In genomic region chr18:44796505-44797198, GRCh38 we compare ENCODE assay signal across 13 cellular contexts.
A peak's percentile ranks its signal among the peaks of the same experiment; 100 is the strongest.
DNase-seq lines count a peak whose midpoint lies in the region; ATAC-seq and TF ChIP-seq lines count a peak whose summit lies in the region.
"Had no signal": no experiment of that assay in that cellular context is flagged by ENCODE, and none has a peak within 500 bp of the region (broad histone marks: within the 10 kb centered on the region; RNA-seq: fewer than 3 reads in every experiment).

No MANE protein-coding gene starts in this region.

- H3K27ac ChIP-seq in HEK293 (ENCODE audit: extremely low read depth, low read depth, low read length) (no peak overlapping the region), body of pancreas (peak overlapping the region; percentile 52 to 87 (median 79)), OCI-LY7 (ENCODE audit: low read depth, low read length, poor library complexity, severe bottlenecking) (no peak overlapping the region)

- no peak overlapping the region for H2AFZ ChIP-seq in OCI-LY7 (ENCODE audit: low read length)

- H3K27me3 Mint-ChIP-seq in naive B cell = no peaks in the 10 kb centered on the region

- no peak for TF ChIP-seq POLR2A in body of pancreas (IDR thresholded peaks at IDR 0.05)

- H3K4me1 ChIP-seq in HEK293 (ENCODE audit: control insufficient read depth, insufficient read depth, low read length) = peaks cover 7% of the 10 kb centered on the region
- peaks cover 76% of the 10 kb centered on the region for H3K4me1 ChIP-seq in body of pancreas
- H3K4me1 ChIP-seq in OCI-LY7 (ENCODE audit: insufficient read depth, low read length, poor library complexity, severe bottlenecking) = peaks cover 27% of the 10 kb centered on the region
- H3K4me1 ChIP-seq in BE2C = peaks cover 12% of the 10 kb centered on the region

- intact Hi-C loops in body of pancreas (cut with DNase I) = loop anchor here (10.0 kb wide), 2 partner anchors 58 to 112 kb away; partner anchors contain the start of gene SETBP1
- intact Hi-C loops in OCI-LY7 (cut with micrococcal nuclease; ENCODE audit: unreplicated experiment) = no loop called here

- CTCF ChIA-PET in HEK293 (lab: Yijun Ruan, JAX) = interaction anchor here (0.6 to 1.5 kb wide), 4 partner anchors 10 to 417 kb away, joined by 3 to 7 read pairs (median 4); no protein-coding TSS in a partner anchor
- CTCF ChIA-PET in OCI-LY7 (lab: Charles Lee; ENCODE audit: unreplicated experiment) = interaction anchor here (0.6 kb wide), 1 partner anchor 510 kb away, joined by 3 read pairs; no protein-coding TSS in a partner anchor

- peaks cover 16 to 18% of the 10 kb centered on the region in 2 donors for H3K36me3 Mint-ChIP-seq in naive B cell

- peak; percentile 49 for DNase-seq in COLO668 (lab: John Stamatoyannopoulos, UW; ENCODE audit: unreplicated experiment)
- DNase-seq in body of pancreas = peak in 3 of 4 donors; percentile 39 to 67 (median 41)
- no peak for DNase-seq in naive B cell
- no peak for DNase-seq in OCI-LY7 (ENCODE audit: low spot score)
- DNase-seq in BE2C = no peak
- no peak for DNase-seq in stimulated activated CD4-positive, alpha-beta T cell treated with anti-CD3 and anti-CD28 coated beads, Interleukin-2, amount 100 ng/mL, for 24 hours
- no peak for DNase-seq in activated T-cell treated with anti-CD3 and anti-CD28 coated beads, Interleukin-2, amount 50 U/mL, for 1 hour
- DNase-seq: NCI-H1048; NCI-H446; stimulated activated CD4-positive, alpha-beta T cell treated with anti-CD3 and anti-CD28 coated beads, Interleukin-4, amount 100 ng/mL, for 24 hours had no signal

- H3K4me3 Mint-ChIP-seq in naive B cell = no peak overlapping the region
- H3K4me3 Mint-ChIP-seq: activated T-helper 1 cell treated with anti-CD3 and anti-CD28 coated beads, Interleukin-12 subunit alpha, Interleukin-12 subunit beta, Interleukin-2, Interleukin-4 antibody, amounts not matched to agents 30 ng/mL and 10 ng/mL and 1 ng/mL, durations not matched to agents 14 hours and 24 hours and 36 hours had no signal

- peak overlapping the region; percentile 40 to 91 (median 66) for H3K27ac Mint-ChIP-seq in naive B cell
- H3K27ac Mint-ChIP-seq: activated T-helper 1 cell treated with anti-CD3 and anti-CD28 coated beads, Interleukin-12 subunit alpha, Interleukin-12 subunit beta, Interleukin-2, Interleukin-4 antibody, amounts not matched to agents 30 ng/mL and 10 ng/mL and 1 ng/mL, durations not matched to agents 14 hours and 24 hours and 36 hours had no signal

- no peaks in the 10 kb centered on the region for H3K9me2 ChIP-seq in OCI-LY7 (ENCODE audit: insufficient read depth, low read length)

- no peaks in the 10 kb centered on the region for H4K20me1 ChIP-seq in OCI-LY7 (ENCODE audit: insufficient read depth, low read length)

- no peaks in the 10 kb centered on the region for H3K79me2 ChIP-seq in OCI-LY7 (ENCODE audit: insufficient read depth, low read depth, low read length)

- no peaks in the 10 kb centered on the region for H3K27me3 ChIP-seq in body of pancreas
- H3K27me3 ChIP-seq in BE2C = no peaks in the 10 kb centered on the region

- H3K9me3 ChIP-seq in HEK293 (ENCODE audit: control insufficient read depth, insufficient read depth, low read depth, low read length) (no peaks in the 10 kb centered on the region), body of pancreas (no peaks in the 10 kb centered on the region), OCI-LY7 (ENCODE audit: low read length) (no peaks in the 10 kb centered on the region), BE2C (no peaks in the 10 kb centered on the region)

- no peak overlapping the region for H3K4me2 ChIP-seq in OCI-LY7 (ENCODE audit: low read length)

- TF ChIP-seq CTCF in HEK293 (tag by site-specific recombination; IDR thresholded peaks at IDR 0.05) (no peak), body of pancreas (IDR thresholded peaks at IDR 0.05) (no peak), OCI-LY7 (conservative IDR thresholded peaks at IDR 0.05; ENCODE audit: low read length) (no peak), BE2C (IDR thresholded peaks at IDR 0.05; ENCODE audit: low read depth, low read length) (no peak)

- H3K4me1 Mint-ChIP-seq in naive B cell = peaks cover 61 to 83% (median 81%) of the 10 kb centered on the region in 3 donors

- peaks cover 0 to 4% (median 0%) of the 10 kb centered on the region in 7 donors for H3K9me3 Mint-ChIP-seq in naive B cell

- H3K36me3 ChIP-seq in HEK293 (ENCODE audit: control insufficient read depth in 2 of 2, insufficient read depth in 1 of 2, low read length in 2 of 2) (peaks cover 0 to 4% of the 10 kb centered on the region in 2 experiments; a peak in 1 of 3 replicates), body of pancreas (replicated peaks in 1 of 2; ENCODE audit: insufficient read depth in 1 of 2, low read depth in 2 of 2) (no peaks in the 10 kb centered on the region), OCI-LY7 (ENCODE audit: insufficient read depth, low read length) (no peaks in the 10 kb centered on the region), BE2C (no peaks in the 10 kb centered on the region)

- POLR2A ChIA-PET in HEK293 (lab: Yijun Ruan, JAX) = no interaction called here
- POLR2A ChIA-PET in OCI-LY7 (lab: Charles Lee) = interaction anchor here (0.9 to 1.7 kb wide), 2 partner anchors 24 to 37 kb away, joined by 3 read pairs; no protein-coding TSS in a partner anchor

- peak; percentile 72 for ATAC-seq in body of pancreas
- ATAC-seq in naive B cell (ENCODE audit: low read depth in 2 of 2) = no peak
- ATAC-seq: sciatic nerve had no signal

- 39 to 41% methylated on average over 4 of the region's 4 CpGs for WGBS in body of pancreas, 2 donors

- H3K4me3 ChIP-seq in HEK293 (ENCODE audit: low read depth, low read length) (no peak overlapping the region), body of pancreas (no peak overlapping the region), OCI-LY7 (ENCODE audit: low read depth, low read length, poor library complexity, severe bottlenecking) (no peak overlapping the region), BE2C (ENCODE audit: low read depth, low read length) (no peak overlapping the region)

- BruUV-seq in OCI-LY7 (replicated peaks; lab: Mats Ljungman, UMichigan) = no TSS peak

TF ChIP-seq in HEK293, 187 proteins besides CTCF, POLR2A, EP300 and RAD21 (continues in another document):
- TF ChIP-seq ZNF341 (tag by site-specific recombination; IDR thresholded peaks at IDR 0.05; ENCODE audit: low read depth) (no peak), ZNF362 (tag by site-specific recombination; IDR thresholded peaks at IDR 0.05) (no peak), ZNF544 (tag by site-specific recombination; IDR thresholded peaks at IDR 0.05) (no peak), ZBTB49 (tag by site-specific recombination; IDR thresholded peaks at IDR 0.05; ENCODE audit: low read depth) (no peak), ZBTB48 (tag by site-specific recombination; IDR thresholded peaks at IDR 0.05) (no peak), ZNF629 (tag by site-specific recombination; IDR thresholded peaks at IDR 0.05) (no peak), TRIM28 (IDR thresholded peaks at IDR 0.05; ENCODE audit: borderline replicate concordance, low read length) (no peak), ZNF391 (tag by site-specific recombination; IDR thresholded peaks at IDR 0.05; ENCODE audit: borderline replicate concordance, low read depth) (no peak), PRDM1 (tag by site-specific recombination; IDR thresholded peaks at IDR 0.05) (no peak), SP3 (tag by site-specific recombination; IDR thresholded peaks at IDR 0.05) (no peak)

Comparison
In these comparisons a context has a peak if more than half of its experiments do, and no peak if none do; other contexts are left out.
1. DNase-seq: peak in COLO668 (single experiment) and body of pancreas (3 of 4); none in naive B cell (single experiment), OCI-LY7 (single experiment), BE2C (single experiment), stimulated activated CD4-positive, alpha-beta T cell treated with anti-CD3 and anti-CD28 coated beads, Interleukin-2, amount 100 ng/mL, for 24 hours (0 of 2) and activated T-cell treated with anti-CD3 and anti-CD28 coated beads, Interleukin-2, amount 50 U/mL, for 1 hour (single experiment).
2. H3K27ac ChIP-seq: peak in body of pancreas (4 of 4); none in HEK293 (single experiment) and OCI-LY7 (single experiment).